24 cellular contexts compared by ENCODE assay signal in genomic region chr2:19652811-19653210, GRCh38.
"Had no signal": no experiment of that assay in that cellular context is flagged by ENCODE, and none has a peak within 500 bp of the region (broad histone marks: within the 10 kb centered on the region; RNA-seq: fewer than 3 reads in every experiment).

No MANE protein-coding gene starts in this region.

- H3K4me3 ChIP-seq: cardiac muscle cell, esophagus squamous epithelium, gastrocnemius medialis, right lobe of liver, skin epidermis, thoracic aorta had no signal

- DNase-seq: activated CD4-positive, alpha-beta T cell treated with anti-CD3 and anti-CD28 coated beads for 48 hours; activated CD4-positive, alpha-beta T cell treated with anti-CD3 and anti-CD28 coated beads, Interleukin-2, amount 50 U/mL, for 48 hours; activated CD8-positive, alpha-beta memory T cell treated with anti-CD3 and anti-CD28 coated beads, Interleukin-2, amount 50 U/mL, for 4 hours; activated naive CD4-positive, alpha-beta T cell; activated T-cell treated with anti-CD3 and anti-CD28 coated beads, Interleukin-2, amount 50 U/mL, for 24 hours; cerebellar nuclear complex; cortex of kidney; esophagus squamous epithelium; gastrocnemius medialis; glutamatergic neuron; hippocampal formation; kidney; left colon; midbrain; naive thymus-derived CD8-positive, alpha-beta T cell; right lobe of liver; stimulated activated CD4-positive, alpha-beta T cell treated with anti-CD3 and anti-CD28 coated beads, Interleukin-12 subunit alpha, Interleukin-12 subunit beta, amount 100 ng/mL, for 4 hours; stimulated activated CD4-positive, alpha-beta T cell treated with anti-CD3 and anti-CD28 coated beads, Interleukin-4, amount 100 ng/mL, for 1 hour; trophoblast cell had no signal

- H3K27me3 ChIP-seq: cardiac muscle cell, esophagus squamous epithelium, gastrocnemius medialis, right lobe of liver had no signal

- H3K4me1 ChIP-seq: gastrocnemius medialis, right lobe of liver had no signal

- H3K36me3 ChIP-seq: cardiac muscle cell, esophagus squamous epithelium, gastrocnemius medialis, right lobe of liver, thoracic aorta had no signal

- H3K27ac ChIP-seq: cardiac muscle cell, epithelial cell of prostate, esophagus squamous epithelium, gastrocnemius medialis, right lobe of liver, skin epidermis, thoracic aorta, VCaP had no signal

- H3K9me3 ChIP-seq: esophagus squamous epithelium, gastrocnemius medialis, right lobe of liver, thoracic aorta had no signal

- FAIRE-seq: kidney had no signal
